ENCODE assay signal across 18 cellular contexts in genomic region chr12:78916845-78917480, GRCh38. TPM values are rescaled to one million over a fixed set of nuclear protein-coding genes. Genes with fewer than 3 reads are reported as not detected.
DNase-seq lines count a peak whose midpoint lies in the region; ATAC-seq and TF ChIP-seq lines count a peak whose summit lies in the region.
"Had no signal": no experiment of that assay in that cellular context is flagged by ENCODE, and none has a peak within 500 bp of the region (broad histone marks: within the 10 kb centered on the region; RNA-seq: fewer than 3 reads in every experiment).

No MANE protein-coding gene starts in this region.

- H3K9me3 ChIP-seq in adipocyte (ENCODE audit: control insufficient read depth, low read length): no peaks in the 10 kb centered on the region
- H3K9me3 ChIP-seq: spleen, testis had no signal

- ATAC-seq in HG02938 (IDR thresholded peaks at IDR 0.05; ENCODE audit: unreplicated experiment): no peak
- ATAC-seq: GM12878, left lobe of liver had no signal

- peaks cover 6% of the 10 kb centered on the region for H3K4me1 Mint-ChIP-seq in chondrocyte (ENCODE audit: low read depth)
- H3K4me1 Mint-ChIP-seq: neural crest cell had no signal

- peaks cover 19% of the 10 kb centered on the region for H3K27me3 Mint-ChIP-seq in chondrocyte (ENCODE audit: low read depth)

- no peaks in the 10 kb centered on the region for H3K4me1 ChIP-seq in adipocyte (ENCODE audit: control insufficient read depth, insufficient read depth, low read length)
- H3K4me1 ChIP-seq: spleen, testis had no signal

- TF ChIP-seq CTCF in chondrocyte (IDR thresholded peaks at IDR 0.05): no peak

- H3K27me3 ChIP-seq in adipocyte (replicated peaks; ENCODE audit: control insufficient read depth, insufficient read depth, low read length): no peaks in the 10 kb centered on the region
- H3K27me3 ChIP-seq: spleen, testis had no signal

- H3K9ac ChIP-seq in adipocyte (ENCODE audit: low read length): no peak overlapping the region
- H3K9ac ChIP-seq: KMS-11 had no signal

- DNase-seq in DMS79 (lab: John Stamatoyannopoulos, UW) (peak; percentile 17), DMS79 treated with DMSO at 0.1 percent for 48 hours (lab: John Stamatoyannopoulos, UW) (no peak), adipocyte (ENCODE audit: low read depth) (peak; percentile 26), islet precursor cell (peak; percentile 90), NOMO-1 treated with dmso at 0.1 percent for 144 hours (lab: John Stamatoyannopoulos, UW; ENCODE audit: unreplicated experiment) (no peak), chondrocyte (ENCODE audit: low spot score) (no peak), NCI-H1105 treated with DMSO at 0.1 percent for 48 hours (lab: John Stamatoyannopoulos, UW) (no peak)
- DNase-seq: activated CD4-positive, alpha-beta T cell treated with anti-CD3 and anti-CD28 coated beads for 1 hour; activated T-cell treated with anti-CD3 and anti-CD28 coated beads, Interleukin-2, amount 50 U/mL, for 48 hours; effector CD8-positive, alpha-beta T cell; NCI-H2107; spleen; testis had no signal

- no peak overlapping the region for H3K27ac Mint-ChIP-seq in chondrocyte (ENCODE audit: unreplicated experiment)

- no peak overlapping the region for H3K4me3 Mint-ChIP-seq in chondrocyte (ENCODE audit: unreplicated experiment)
- H3K4me3 Mint-ChIP-seq: neural crest cell had no signal

- no peak overlapping the region for H3K4me3 ChIP-seq in adipocyte (ENCODE audit: low read length)
- H3K4me3 ChIP-seq: GM12878, spleen, testis had no signal

- peaks cover 2% of the 10 kb centered on the region for H3K36me3 Mint-ChIP-seq in chondrocyte (ENCODE audit: low read depth)

- H3K9me3 Mint-ChIP-seq in chondrocyte (ENCODE audit: low read depth): no peaks in the 10 kb centered on the region
- H3K9me3 Mint-ChIP-seq: neural crest cell had no signal

- no peaks in the 10 kb centered on the region for H3K36me3 ChIP-seq in adipocyte (ENCODE audit: control insufficient read depth, insufficient read depth, low read length, severe bottlenecking)
- H3K36me3 ChIP-seq: spleen had no signal

RNA-seq across cellular contexts. Expression of gene SYT1, which starts 52.4 kb away (rescaled TPM):
- 0.37 to 2.1 TPM (median 0.64 TPM) in 3 replicates for total RNA-seq in chondrocyte

Comparison
In these comparisons a context has a peak if more than half of its experiments do, and no peak if none do; other contexts are left out.
1. DNase-seq: peak in DMS79 (single experiment), adipocyte (single experiment) and islet precursor cell (single experiment); none in DMS79 treated with DMSO at 0.1 percent for 48 hours (single experiment), NOMO-1 treated with dmso at 0.1 percent for 144 hours (single experiment), chondrocyte (single experiment) and NCI-H1105 treated with DMSO at 0.1 percent for 48 hours (single experiment).